In genomic region chr3:159786489-159787181, GRCh38 we compare ENCODE assay signal across 1 cellular context.
A peak's percentile ranks its signal among the peaks of the same experiment; 100 is the strongest.
TF ChIP-seq lines count a peak whose summit lies in the region.

No MANE protein-coding gene starts in this region.

TF ChIP-seq in HEK293, 187 proteins besides CTCF, POLR2A, EP300 and RAD21 (continued from another document and continues in another):
- TF ChIP-seq, protein P1, sequence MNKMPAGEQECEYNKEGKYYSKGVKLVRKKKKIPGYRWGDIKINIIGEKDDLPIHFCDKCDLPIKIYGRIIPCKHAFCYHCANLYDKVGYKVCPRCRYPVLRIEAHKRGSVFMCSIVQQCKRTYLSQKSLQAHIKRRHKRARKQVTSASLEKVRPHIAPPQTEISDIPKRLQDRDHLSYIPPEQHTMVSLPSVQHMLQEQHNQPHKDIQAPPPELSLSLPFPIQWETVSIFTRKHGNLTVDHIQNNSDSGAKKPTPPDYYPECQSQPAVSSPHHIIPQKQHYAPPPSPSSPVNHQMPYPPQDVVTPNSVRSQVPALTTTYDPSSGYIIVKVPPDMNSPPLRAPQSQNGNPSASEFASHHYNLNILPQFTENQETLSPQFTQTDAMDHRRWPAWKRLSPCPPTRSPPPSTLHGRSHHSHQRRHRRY (tag by site-specific recombination; IDR thresholded peaks at IDR 0.05) = no peak
- TF ChIP-seq HOXA7 (CRISPR knock-in tag; IDR thresholded peaks at IDR 0.05; ENCODE audit: borderline replicate concordance) = no peak
- peak; percentile 86 for TF ChIP-seq SP7 (tag by site-specific recombination; IDR thresholded peaks at IDR 0.05)
- peak; percentile 46; the same call in 1 of the 2 replicates for TF ChIP-seq ZNF629 (tag by site-specific recombination; IDR thresholded peaks at IDR 0.05)
- no peak for TF ChIP-seq ZNF221 (tag by site-specific recombination; IDR thresholded peaks at IDR 0.05; ENCODE audit: borderline replicate concordance)
- TF ChIP-seq MYNN (tag by site-specific recombination; IDR thresholded peaks at IDR 0.05; ENCODE audit: borderline replicate concordance) = peak; percentile 70
- no peak for TF ChIP-seq ZNF214 (tag by site-specific recombination; IDR thresholded peaks at IDR 0.05; ENCODE audit: borderline replicate concordance)
- TF ChIP-seq OSR2 (tag by site-specific recombination; IDR thresholded peaks at IDR 0.05) = peak; percentile 37; the same call in 1 of the 2 replicates
- TF ChIP-seq WT1 (tag by site-specific recombination; IDR thresholded peaks at IDR 0.05) = no peak; the same call in 1 of the 2 replicates
- TF ChIP-seq, protein P2, sequence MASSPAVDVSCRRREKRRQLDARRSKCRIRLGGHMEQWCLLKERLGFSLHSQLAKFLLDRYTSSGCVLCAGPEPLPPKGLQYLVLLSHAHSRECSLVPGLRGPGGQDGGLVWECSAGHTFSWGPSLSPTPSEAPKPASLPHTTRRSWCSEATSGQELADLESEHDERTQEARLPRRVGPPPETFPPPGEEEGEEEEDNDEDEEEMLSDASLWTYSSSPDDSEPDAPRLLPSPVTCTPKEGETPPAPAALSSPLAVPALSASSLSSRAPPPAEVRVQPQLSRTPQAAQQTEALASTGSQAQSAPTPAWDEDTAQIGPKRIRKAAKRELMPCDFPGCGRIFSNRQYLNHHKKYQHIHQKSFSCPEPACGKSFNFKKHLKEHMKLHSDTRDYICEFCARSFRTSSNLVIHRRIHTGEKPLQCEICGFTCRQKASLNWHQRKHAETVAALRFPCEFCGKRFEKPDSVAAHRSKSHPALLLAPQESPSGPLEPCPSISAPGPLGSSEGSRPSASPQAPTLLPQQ (tag by site-specific recombination; IDR thresholded peaks at IDR 0.05) = peak; percentile 40; the same call in 1 of the 2 replicates
- no peak for TF ChIP-seq ZNF529 (tag by site-specific recombination; IDR thresholded peaks at IDR 0.05; ENCODE audit: insufficient replicate concordance)
- TF ChIP-seq ZNF324 (tag by site-specific recombination; IDR thresholded peaks at IDR 0.05) = 0 out of 2 replicates have a peak, but pooled peaks have one; percentile 30
- 0 out of 2 replicates have a peak, but pooled peaks have one; percentile 32 for TF ChIP-seq SCRT1 (tag by site-specific recombination; IDR thresholded peaks at IDR 0.05; ENCODE audit: borderline replicate concordance)
- TF ChIP-seq ZFP37 (tag by site-specific recombination; IDR thresholded peaks at IDR 0.05) = peak; percentile 73
- TF ChIP-seq AEBP2 (tag by site-specific recombination; IDR thresholded peaks at IDR 0.05; ENCODE audit: borderline replicate concordance) = no peak
- TF ChIP-seq ZBTB8A (tag by site-specific recombination; IDR thresholded peaks at IDR 0.05) = no peak
- no peak for TF ChIP-seq ZNF311 (tag by site-specific recombination; IDR thresholded peaks at IDR 0.05; ENCODE audit: borderline replicate concordance)
- 0 out of 2 replicates have a peak, but pooled peaks have one; percentile 65 for TF ChIP-seq ZBTB7A (tag by site-specific recombination; IDR thresholded peaks at IDR 0.05; ENCODE audit: low read depth)
- no peak for TF ChIP-seq ZNF146 (tag by site-specific recombination; IDR thresholded peaks at IDR 0.05)
- no peak for TF ChIP-seq SP3 (tag by site-specific recombination; IDR thresholded peaks at IDR 0.05)
- TF ChIP-seq SCRT2 (tag by site-specific recombination; IDR thresholded peaks at IDR 0.05) = no peak
- TF ChIP-seq ZBTB17 (tag by site-specific recombination; IDR thresholded peaks at IDR 0.05) = no peak
- TF ChIP-seq ZBTB20 (tag by site-specific recombination; IDR thresholded peaks at IDR 0.05) = 0 out of 2 replicates have a peak, but pooled peaks have one; percentile 21
- TF ChIP-seq ZNF2 (tag by site-specific recombination; IDR thresholded peaks at IDR 0.05) = peak; percentile 76
- peak; percentile 71 for TF ChIP-seq GFI1B (tag by site-specific recombination; IDR thresholded peaks at IDR 0.05)
- TF ChIP-seq ZNF449 (tag by site-specific recombination; IDR thresholded peaks at IDR 0.05) = no peak
- no peak for TF ChIP-seq TRIM28 (IDR thresholded peaks at IDR 0.05; ENCODE audit: borderline replicate concordance, low read length)
- no peak for TF ChIP-seq ZNF155 (tag by site-specific recombination; IDR thresholded peaks at IDR 0.05)
- TF ChIP-seq ZNF302 (tag by site-specific recombination; IDR thresholded peaks at IDR 0.05; ENCODE audit: low read depth) = no peak
- TF ChIP-seq ZNF18 (tag by site-specific recombination; IDR thresholded peaks at IDR 0.05) = peak; percentile 88
- peak; percentile 90 for TF ChIP-seq TSHZ1 (tag by site-specific recombination; IDR thresholded peaks at IDR 0.05; ENCODE audit: borderline replicate concordance)
- no peak for TF ChIP-seq ZNF621 (tag by site-specific recombination; IDR thresholded peaks at IDR 0.05)
- peak; percentile 94 for TF ChIP-seq HIC1 (tag by site-specific recombination; IDR thresholded peaks at IDR 0.05)
- TF ChIP-seq, protein P3, sequence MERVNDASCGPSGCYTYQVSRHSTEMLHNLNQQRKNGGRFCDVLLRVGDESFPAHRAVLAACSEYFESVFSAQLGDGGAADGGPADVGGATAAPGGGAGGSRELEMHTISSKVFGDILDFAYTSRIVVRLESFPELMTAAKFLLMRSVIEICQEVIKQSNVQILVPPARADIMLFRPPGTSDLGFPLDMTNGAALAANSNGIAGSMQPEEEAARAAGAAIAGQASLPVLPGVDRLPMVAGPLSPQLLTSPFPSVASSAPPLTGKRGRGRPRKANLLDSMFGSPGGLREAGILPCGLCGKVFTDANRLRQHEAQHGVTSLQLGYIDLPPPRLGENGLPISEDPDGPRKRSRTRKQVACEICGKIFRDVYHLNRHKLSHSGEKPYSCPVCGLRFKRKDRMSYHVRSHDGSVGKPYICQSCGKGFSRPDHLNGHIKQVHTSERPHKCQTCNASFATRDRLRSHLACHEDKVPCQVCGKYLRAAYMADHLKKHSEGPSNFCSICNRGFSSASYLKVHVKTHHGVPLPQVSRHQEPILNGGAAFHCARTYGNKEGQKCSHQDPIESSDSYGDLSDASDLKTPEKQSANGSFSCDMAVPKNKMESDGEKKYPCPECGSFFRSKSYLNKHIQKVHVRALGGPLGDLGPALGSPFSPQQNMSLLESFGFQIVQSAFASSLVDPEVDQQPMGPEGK (tag by site-specific recombination; IDR thresholded peaks at IDR 0.05) = peak; percentile 67
- TF ChIP-seq ZSCAN4 (tag by site-specific recombination; IDR thresholded peaks at IDR 0.05) = peak; percentile 93
- TF ChIP-seq EGR2 (tag by site-specific recombination; IDR thresholded peaks at IDR 0.05; ENCODE audit: low read depth) = no peak
- peak; percentile 81 for TF ChIP-seq ZNF391 (tag by site-specific recombination; IDR thresholded peaks at IDR 0.05; ENCODE audit: borderline replicate concordance, low read depth)
- TF ChIP-seq, protein P4, sequence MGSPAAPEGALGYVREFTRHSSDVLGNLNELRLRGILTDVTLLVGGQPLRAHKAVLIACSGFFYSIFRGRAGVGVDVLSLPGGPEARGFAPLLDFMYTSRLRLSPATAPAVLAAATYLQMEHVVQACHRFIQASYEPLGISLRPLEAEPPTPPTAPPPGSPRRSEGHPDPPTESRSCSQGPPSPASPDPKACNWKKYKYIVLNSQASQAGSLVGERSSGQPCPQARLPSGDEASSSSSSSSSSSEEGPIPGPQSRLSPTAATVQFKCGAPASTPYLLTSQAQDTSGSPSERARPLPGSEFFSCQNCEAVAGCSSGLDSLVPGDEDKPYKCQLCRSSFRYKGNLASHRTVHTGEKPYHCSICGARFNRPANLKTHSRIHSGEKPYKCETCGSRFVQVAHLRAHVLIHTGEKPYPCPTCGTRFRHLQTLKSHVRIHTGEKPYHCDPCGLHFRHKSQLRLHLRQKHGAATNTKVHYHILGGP (tag by site-specific recombination; IDR thresholded peaks at IDR 0.05) = 0 out of 2 replicates have a peak, but pooled peaks have one; percentile 22
- TF ChIP-seq ZNF677 (tag by site-specific recombination; IDR thresholded peaks at IDR 0.05) = no peak
